ENCODE assay signal across 25 cellular contexts in genomic region chr15:75822685-75823278, GRCh38.
"Had no signal": no experiment of that assay in that cellular context is flagged by ENCODE, and none has a peak within 500 bp of the region (broad histone marks: within the 10 kb centered on the region; RNA-seq: fewer than 3 reads in every experiment).

No MANE protein-coding gene starts in this region.

- H3K79me2 ChIP-seq: parathyroid adenoma had no signal

- DNase-seq: cerebellar nuclear complex; effector memory CD8-positive, alpha-beta T cell; gastrocnemius medialis; heart right ventricle; hypothalamus; kidney glomerular epithelial cell; left ventricle myocardium inferior; mesendoderm; naive thymus-derived CD4-positive, alpha-beta T cell; nephron progenitor cell; psoas muscle; sigmoid colon; stimulated activated CD4-positive, alpha-beta T cell treated with anti-CD3 and anti-CD28 coated beads, Interleukin-2, amount 100 ng/mL, for 24 hours; stimulated activated naive CD4-positive, alpha-beta T cell; stomach; substantia nigra; transverse colon; uterus had no signal

- H3K27me3 Mint-ChIP-seq: dendritic cell treated with granulocyte-macrophage colony-stimulating factor and Interleukin-4, amounts not matched to agents 40 ng/mL and 50 ng/mL, for 4 days had no signal

- H3K27ac Mint-ChIP-seq: dendritic cell treated with granulocyte-macrophage colony-stimulating factor and Interleukin-4, amounts not matched to agents 40 ng/mL and 50 ng/mL, for 4 days; effector memory CD8-positive, alpha-beta T cell; naive thymus-derived CD4-positive, alpha-beta T cell; nephron progenitor cell had no signal

- H3K36me3 ChIP-seq: gastrocnemius medialis, heart right ventricle, left ventricle myocardium inferior, sigmoid colon, stomach, thoracic aorta, transverse colon, uterus had no signal

- H3K4me3 Mint-ChIP-seq: dendritic cell treated with granulocyte-macrophage colony-stimulating factor and Interleukin-4, amounts not matched to agents 40 ng/mL and 50 ng/mL, for 4 days; effector memory CD8-positive, alpha-beta T cell; naive thymus-derived CD4-positive, alpha-beta T cell; nephron progenitor cell had no signal

- H3K4me1 ChIP-seq: gastrocnemius medialis, heart right ventricle, left ventricle myocardium inferior, parathyroid adenoma, psoas muscle, sigmoid colon, stomach, transverse colon, uterus had no signal

- H3K9me3 ChIP-seq: gastrocnemius medialis, heart right ventricle, left ventricle myocardium inferior, psoas muscle, sigmoid colon, stomach, thoracic aorta, transverse colon, uterus had no signal

- H3K4me3 ChIP-seq: gastrocnemius medialis, heart right ventricle, left ventricle myocardium inferior, lung, psoas muscle, sigmoid colon, skin epidermis, stomach, thoracic aorta, transverse colon, uterus had no signal

- H2AFZ ChIP-seq: parathyroid adenoma had no signal

- H3K27me3 ChIP-seq: gastrocnemius medialis, stomach, transverse colon, uterus had no signal

- FAIRE-seq: colon, islet of Langerhans had no signal

- ATAC-seq: effector memory CD8-positive, alpha-beta T cell; gastrocnemius medialis; heart right ventricle; naive thymus-derived CD4-positive, alpha-beta T cell; psoas muscle had no signal

- H3K9me3 Mint-ChIP-seq: dendritic cell treated with granulocyte-macrophage colony-stimulating factor and Interleukin-4, amounts not matched to agents 40 ng/mL and 50 ng/mL, for 4 days; effector memory CD8-positive, alpha-beta T cell; nephron progenitor cell had no signal

- H3K27ac ChIP-seq: gastrocnemius medialis, heart right ventricle, left ventricle myocardium inferior, parathyroid adenoma, psoas muscle, sigmoid colon, skin epidermis, stomach, thoracic aorta, transverse colon, uterus had no signal
